1 cellular context compared by ENCODE assay signal in the genomic region with DNA sequence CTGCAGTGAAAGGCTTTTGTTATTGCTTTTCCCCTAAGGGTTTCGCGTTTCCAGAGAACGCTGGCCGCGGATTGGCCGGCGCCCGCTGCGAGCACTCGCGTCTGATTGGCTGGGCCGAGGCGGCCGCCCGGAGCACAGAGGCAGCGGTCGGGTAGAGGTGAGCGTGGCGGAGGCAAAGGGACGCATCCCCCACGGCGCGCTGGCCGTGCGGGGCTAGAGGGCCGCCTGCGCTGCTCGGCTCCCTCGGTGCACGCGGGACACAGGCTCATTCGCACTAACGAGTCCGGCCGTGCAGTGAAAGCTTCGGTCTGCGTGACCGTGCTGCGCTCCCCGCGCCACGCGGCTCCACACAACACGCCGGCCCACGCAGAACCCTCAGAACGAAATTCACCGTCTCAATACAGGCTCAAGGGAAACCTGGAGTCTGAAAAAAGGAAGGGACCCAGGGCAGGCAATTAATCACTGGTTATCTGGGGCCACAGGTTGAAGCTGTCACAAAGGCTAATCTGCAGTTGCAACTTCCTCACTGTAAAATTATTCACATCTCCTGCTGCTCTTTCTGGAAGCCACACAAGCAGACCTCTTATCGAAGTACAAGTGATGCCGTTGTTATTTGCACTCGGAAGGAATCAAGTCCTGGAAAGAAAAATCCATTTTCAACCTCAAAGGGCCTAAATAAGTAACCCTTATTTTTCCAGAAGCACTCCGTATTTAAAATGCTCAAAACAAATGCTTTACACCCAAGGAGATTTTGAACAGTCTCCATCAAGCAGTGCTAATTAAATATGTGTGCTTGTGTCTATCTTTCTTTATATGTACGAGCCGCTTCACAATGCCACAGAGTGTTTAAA.
A peak's percentile ranks its signal among the peaks of the same experiment; 100 is the strongest.
TF ChIP-seq lines count a peak whose summit lies in the region.

No MANE protein-coding gene starts in this region.

TF ChIP-seq in HepG2, 621 proteins besides CTCF, POLR2A, EP300 and RAD21 (continued from another document):
- 0 out of 2 replicates have a peak, but pooled peaks have one; percentile 36 for TF ChIP-seq PITX1 (CRISPR knock-in tag; IDR thresholded peaks at IDR 0.05)
- TF ChIP-seq ZNF20 (CRISPR knock-in tag; IDR thresholded peaks at IDR 0.05), result no peak
- TF ChIP-seq ZNF891 (CRISPR knock-in tag; IDR thresholded peaks at IDR 0.05), result 0 out of 2 replicates have a peak, but pooled peaks have one; percentile 59
- TF ChIP-seq, protein P1, sequence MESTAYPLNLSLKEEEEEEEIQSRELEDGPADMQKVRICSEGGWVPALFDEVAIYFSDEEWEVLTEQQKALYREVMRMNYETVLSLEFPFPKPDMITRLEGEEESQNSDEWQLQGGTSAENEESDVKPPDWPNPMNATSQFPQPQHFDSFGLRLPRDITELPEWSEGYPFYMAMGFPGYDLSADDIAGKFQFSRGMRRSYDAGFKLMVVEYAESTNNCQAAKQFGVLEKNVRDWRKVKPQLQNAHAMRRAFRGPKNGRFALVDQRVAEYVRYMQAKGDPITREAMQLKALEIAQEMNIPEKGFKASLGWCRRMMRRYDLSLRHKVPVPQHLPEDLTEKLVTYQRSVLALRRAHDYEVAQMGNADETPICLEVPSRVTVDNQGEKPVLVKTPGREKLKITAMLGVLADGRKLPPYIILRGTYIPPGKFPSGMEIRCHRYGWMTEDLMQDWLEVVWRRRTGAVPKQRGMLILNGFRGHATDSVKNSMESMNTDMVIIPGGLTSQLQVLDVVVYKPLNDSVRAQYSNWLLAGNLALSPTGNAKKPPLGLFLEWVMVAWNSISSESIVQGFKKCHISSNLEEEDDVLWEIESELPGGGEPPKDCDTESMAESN (CRISPR knock-in tag; conservative IDR thresholded peaks at IDR 0.05), result 0 out of 2 replicates have a peak, but pooled peaks have one; percentile 37
- TF ChIP-seq ZNF619 (CRISPR knock-in tag; IDR thresholded peaks at IDR 0.05), result peak; percentile 71; the same call in 1 of the 2 replicates
- no peak for TF ChIP-seq KDM5A (IDR thresholded peaks at IDR 0.05; ENCODE audit: borderline replicate concordance, low read length)
- no peak for TF ChIP-seq ZNF451 (CRISPR knock-in tag; IDR thresholded peaks at IDR 0.05)
- no peak for TF ChIP-seq ZKSCAN5 (CRISPR knock-in tag; IDR thresholded peaks at IDR 0.05)
- 0 out of 2 replicates have a peak, but pooled peaks have one; percentile 23 for TF ChIP-seq ZNF792 (CRISPR knock-in tag; IDR thresholded peaks at IDR 0.05)
- TF ChIP-seq, protein P2, sequence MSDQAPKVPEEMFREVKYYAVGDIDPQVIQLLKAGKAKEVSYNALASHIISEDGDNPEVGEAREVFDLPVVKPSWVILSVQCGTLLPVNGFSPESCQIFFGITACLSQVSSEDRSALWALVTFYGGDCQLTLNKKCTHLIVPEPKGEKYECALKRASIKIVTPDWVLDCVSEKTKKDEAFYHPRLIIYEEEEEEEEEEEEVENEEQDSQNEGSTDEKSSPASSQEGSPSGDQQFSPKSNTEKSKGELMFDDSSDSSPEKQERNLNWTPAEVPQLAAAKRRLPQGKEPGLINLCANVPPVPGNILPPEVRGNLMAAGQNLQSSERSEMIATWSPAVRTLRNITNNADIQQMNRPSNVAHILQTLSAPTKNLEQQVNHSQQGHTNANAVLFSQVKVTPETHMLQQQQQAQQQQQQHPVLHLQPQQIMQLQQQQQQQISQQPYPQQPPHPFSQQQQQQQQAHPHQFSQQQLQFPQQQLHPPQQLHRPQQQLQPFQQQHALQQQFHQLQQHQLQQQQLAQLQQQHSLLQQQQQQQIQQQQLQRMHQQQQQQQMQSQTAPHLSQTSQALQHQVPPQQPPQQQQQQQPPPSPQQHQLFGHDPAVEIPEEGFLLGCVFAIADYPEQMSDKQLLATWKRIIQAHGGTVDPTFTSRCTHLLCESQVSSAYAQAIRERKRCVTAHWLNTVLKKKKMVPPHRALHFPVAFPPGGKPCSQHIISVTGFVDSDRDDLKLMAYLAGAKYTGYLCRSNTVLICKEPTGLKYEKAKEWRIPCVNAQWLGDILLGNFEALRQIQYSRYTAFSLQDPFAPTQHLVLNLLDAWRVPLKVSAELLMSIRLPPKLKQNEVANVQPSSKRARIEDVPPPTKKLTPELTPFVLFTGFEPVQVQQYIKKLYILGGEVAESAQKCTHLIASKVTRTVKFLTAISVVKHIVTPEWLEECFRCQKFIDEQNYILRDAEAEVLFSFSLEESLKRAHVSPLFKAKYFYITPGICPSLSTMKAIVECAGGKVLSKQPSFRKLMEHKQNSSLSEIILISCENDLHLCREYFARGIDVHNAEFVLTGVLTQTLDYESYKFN (CRISPR knock-in tag; conservative IDR thresholded peaks at IDR 0.05), result 0 out of 2 replicates have a peak, but pooled peaks have one; percentile 16
- TF ChIP-seq MZF1 (CRISPR knock-in tag; IDR thresholded peaks at IDR 0.05; ENCODE audit: borderline replicate concordance), result no peak
- peak; percentile 55; the same call in 1 of the 2 replicates for TF ChIP-seq ZSCAN21 (CRISPR knock-in tag; IDR thresholded peaks at IDR 0.05; ENCODE audit: borderline replicate concordance)
- no peak for TF ChIP-seq MED8 (CRISPR knock-in tag; IDR thresholded peaks at IDR 0.05; ENCODE audit: insufficient replicate concordance)
- no peak for TF ChIP-seq CBX2 (IDR thresholded peaks at IDR 0.05; ENCODE audit: low read depth, low read length)
- TF ChIP-seq CBX2 (CRISPR knock-in tag; IDR thresholded peaks at IDR 0.05; ENCODE audit: low read depth), result no peak
- TF ChIP-seq CC2D1A (CRISPR knock-in tag; IDR thresholded peaks at IDR 0.05), result no peak
- TF ChIP-seq SP5 (CRISPR knock-in tag; IDR thresholded peaks at IDR 0.05; ENCODE audit: borderline replicate concordance, low read depth), result no peak
- TF ChIP-seq, protein P3, sequence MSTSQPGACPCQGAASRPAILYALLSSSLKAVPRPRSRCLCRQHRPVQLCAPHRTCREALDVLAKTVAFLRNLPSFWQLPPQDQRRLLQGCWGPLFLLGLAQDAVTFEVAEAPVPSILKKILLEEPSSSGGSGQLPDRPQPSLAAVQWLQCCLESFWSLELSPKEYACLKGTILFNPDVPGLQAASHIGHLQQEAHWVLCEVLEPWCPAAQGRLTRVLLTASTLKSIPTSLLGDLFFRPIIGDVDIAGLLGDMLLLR (CRISPR knock-in tag; IDR thresholded peaks at IDR 0.05), result no peak
- no peak for TF ChIP-seq ZNF3 (CRISPR knock-in tag; IDR thresholded peaks at IDR 0.05)
- TF ChIP-seq SATB2 (CRISPR knock-in tag; IDR thresholded peaks at IDR 0.05), result no peak
- no peak for TF ChIP-seq MXD4 (CRISPR knock-in tag; IDR thresholded peaks at IDR 0.05)
- TF ChIP-seq ATF7 (IDR thresholded peaks at IDR 0.05), result no peak
- TF ChIP-seq ATF7 (CRISPR knock-in tag; IDR thresholded peaks at IDR 0.05), result no peak
- TF ChIP-seq GZF1 (CRISPR knock-in tag; IDR thresholded peaks at IDR 0.05), result no peak
- TF ChIP-seq, protein P4, sequence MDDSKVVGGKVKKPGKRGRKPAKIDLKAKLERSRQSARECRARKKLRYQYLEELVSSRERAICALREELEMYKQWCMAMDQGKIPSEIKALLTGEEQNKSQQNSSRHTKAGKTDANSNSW (CRISPR knock-in tag; IDR thresholded peaks at IDR 0.05; ENCODE audit: borderline replicate concordance), result no peak
- no peak for TF ChIP-seq GFI1 (CRISPR knock-in tag; IDR thresholded peaks at IDR 0.05; ENCODE audit: borderline replicate concordance)
- TF ChIP-seq, protein P5, sequence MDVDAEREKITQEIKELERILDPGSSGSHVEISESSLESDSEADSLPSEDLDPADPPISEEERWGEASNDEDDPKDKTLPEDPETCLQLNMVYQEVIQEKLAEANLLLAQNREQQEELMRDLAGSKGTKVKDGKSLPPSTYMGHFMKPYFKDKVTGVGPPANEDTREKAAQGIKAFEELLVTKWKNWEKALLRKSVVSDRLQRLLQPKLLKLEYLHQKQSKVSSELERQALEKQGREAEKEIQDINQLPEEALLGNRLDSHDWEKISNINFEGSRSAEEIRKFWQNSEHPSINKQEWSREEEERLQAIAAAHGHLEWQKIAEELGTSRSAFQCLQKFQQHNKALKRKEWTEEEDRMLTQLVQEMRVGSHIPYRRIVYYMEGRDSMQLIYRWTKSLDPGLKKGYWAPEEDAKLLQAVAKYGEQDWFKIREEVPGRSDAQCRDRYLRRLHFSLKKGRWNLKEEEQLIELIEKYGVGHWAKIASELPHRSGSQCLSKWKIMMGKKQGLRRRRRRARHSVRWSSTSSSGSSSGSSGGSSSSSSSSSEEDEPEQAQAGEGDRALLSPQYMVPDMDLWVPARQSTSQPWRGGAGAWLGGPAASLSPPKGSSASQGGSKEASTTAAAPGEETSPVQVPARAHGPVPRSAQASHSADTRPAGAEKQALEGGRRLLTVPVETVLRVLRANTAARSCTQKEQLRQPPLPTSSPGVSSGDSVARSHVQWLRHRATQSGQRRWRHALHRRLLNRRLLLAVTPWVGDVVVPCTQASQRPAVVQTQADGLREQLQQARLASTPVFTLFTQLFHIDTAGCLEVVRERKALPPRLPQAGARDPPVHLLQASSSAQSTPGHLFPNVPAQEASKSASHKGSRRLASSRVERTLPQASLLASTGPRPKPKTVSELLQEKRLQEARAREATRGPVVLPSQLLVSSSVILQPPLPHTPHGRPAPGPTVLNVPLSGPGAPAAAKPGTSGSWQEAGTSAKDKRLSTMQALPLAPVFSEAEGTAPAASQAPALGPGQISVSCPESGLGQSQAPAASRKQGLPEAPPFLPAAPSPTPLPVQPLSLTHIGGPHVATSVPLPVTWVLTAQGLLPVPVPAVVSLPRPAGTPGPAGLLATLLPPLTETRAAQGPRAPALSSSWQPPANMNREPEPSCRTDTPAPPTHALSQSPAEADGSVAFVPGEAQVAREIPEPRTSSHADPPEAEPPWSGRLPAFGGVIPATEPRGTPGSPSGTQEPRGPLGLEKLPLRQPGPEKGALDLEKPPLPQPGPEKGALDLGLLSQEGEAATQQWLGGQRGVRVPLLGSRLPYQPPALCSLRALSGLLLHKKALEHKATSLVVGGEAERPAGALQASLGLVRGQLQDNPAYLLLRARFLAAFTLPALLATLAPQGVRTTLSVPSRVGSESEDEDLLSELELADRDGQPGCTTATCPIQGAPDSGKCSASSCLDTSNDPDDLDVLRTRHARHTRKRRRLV (CRISPR knock-in tag; IDR thresholded peaks at IDR 0.05), result no peak
- no peak for TF ChIP-seq FOSL1 (CRISPR knock-in tag; IDR thresholded peaks at IDR 0.05; ENCODE audit: borderline replicate concordance)
- TF ChIP-seq, protein P6, sequence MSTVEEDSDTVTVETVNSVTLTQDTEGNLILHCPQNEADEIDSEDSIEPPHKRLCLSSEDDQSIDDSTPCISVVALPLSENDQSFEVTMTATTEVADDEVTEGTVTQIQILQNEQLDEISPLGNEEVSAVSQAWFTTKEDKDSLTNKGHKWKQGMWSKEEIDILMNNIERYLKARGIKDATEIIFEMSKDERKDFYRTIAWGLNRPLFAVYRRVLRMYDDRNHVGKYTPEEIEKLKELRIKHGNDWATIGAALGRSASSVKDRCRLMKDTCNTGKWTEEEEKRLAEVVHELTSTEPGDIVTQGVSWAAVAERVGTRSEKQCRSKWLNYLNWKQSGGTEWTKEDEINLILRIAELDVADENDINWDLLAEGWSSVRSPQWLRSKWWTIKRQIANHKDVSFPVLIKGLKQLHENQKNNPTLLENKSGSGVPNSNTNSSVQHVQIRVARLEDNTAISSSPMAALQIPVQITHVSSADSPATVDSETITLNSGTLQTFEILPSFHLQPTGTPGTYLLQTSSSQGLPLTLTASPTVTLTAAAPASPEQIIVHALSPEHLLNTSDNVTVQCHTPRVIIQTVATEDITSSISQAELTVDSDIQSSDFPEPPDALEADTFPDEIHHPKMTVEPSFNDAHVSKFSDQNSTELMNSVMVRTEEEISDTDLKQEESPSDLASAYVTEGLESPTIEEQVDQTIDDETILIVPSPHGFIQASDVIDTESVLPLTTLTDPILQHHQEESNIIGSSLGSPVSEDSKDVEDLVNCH (CRISPR knock-in tag; IDR thresholded peaks at IDR 0.05), result no peak
- TF ChIP-seq MAF1 (CRISPR knock-in tag; IDR thresholded peaks at IDR 0.05; ENCODE audit: borderline replicate concordance), result no peak
- no peak for TF ChIP-seq ZNF331 (CRISPR knock-in tag; IDR thresholded peaks at IDR 0.05)
- TF ChIP-seq ISX (CRISPR knock-in tag; conservative IDR thresholded peaks at IDR 0.05), result no peak
- TF ChIP-seq, protein P7, sequence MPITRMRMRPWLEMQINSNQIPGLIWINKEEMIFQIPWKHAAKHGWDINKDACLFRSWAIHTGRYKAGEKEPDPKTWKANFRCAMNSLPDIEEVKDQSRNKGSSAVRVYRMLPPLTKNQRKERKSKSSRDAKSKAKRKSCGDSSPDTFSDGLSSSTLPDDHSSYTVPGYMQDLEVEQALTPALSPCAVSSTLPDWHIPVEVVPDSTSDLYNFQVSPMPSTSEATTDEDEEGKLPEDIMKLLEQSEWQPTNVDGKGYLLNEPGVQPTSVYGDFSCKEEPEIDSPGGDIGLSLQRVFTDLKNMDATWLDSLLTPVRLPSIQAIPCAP (CRISPR knock-in tag; IDR thresholded peaks at IDR 0.05; ENCODE audit: low read depth), result no peak
- peak; percentile 26; the same call in 1 of the 2 replicates for TF ChIP-seq SP4 (CRISPR knock-in tag; IDR thresholded peaks at IDR 0.05)
- no peak for TF ChIP-seq ZSCAN12 (CRISPR knock-in tag; IDR thresholded peaks at IDR 0.05)
- TF ChIP-seq, protein P8, sequence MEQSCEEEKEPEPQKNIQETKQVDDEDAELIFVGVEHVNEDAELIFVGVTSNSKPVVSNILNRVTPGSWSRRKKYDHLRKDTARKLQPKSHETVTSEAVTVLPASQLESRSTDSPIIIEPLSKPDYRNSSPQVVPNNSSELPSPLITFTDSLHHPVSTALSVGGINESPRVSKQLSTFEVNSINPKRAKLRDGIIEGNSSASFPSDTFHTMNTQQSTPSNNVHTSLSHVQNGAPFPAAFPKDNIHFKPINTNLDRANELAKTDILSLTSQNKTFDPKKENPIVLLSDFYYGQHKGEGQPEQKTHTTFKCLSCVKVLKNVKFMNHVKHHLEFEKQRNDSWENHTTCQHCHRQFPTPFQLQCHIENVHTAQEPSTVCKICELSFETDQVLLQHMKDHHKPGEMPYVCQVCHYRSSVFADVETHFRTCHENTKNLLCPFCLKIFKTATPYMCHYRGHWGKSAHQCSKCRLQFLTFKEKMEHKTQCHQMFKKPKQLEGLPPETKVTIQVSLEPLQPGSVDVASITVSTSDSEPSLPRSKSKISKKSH (CRISPR knock-in tag; IDR thresholded peaks at IDR 0.05; ENCODE audit: borderline replicate concordance), result no peak
- TF ChIP-seq DMAP1 (CRISPR knock-in tag; IDR thresholded peaks at IDR 0.05), result no peak
